In the genomic region with DNA sequence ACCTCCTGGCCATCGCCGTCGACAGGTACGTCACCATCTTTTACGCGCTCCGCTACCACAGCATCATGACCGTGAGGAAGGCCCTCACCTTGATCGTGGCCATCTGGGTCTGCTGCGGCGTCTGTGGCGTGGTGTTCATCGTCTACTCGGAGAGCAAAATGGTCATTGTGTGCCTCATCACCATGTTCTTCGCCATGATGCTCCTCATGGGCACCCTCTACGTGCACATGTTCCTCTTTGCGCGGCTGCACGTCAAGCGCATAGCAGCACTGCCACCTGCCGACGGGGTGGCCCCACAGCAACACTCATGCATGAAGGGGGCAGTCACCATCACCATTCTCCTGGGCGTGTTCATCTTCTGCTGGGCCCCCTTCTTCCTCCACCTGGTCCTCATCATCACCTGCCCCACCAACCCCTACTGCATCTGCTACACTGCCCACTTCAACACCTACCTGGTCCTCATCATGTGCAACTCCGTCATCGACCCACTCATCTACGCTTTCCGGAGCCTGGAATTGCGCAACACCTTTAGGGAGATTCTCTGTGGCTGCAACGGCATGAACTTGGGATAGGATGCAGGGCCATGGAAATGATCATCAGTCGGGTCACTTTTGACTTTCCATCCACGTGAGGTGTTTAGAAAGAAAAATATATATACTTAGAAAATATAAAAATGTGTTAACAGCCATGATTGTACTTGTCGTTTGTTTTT, we compare ENCODE assay signal across 1 cellular context.
TF ChIP-seq lines count a peak whose summit lies in the region.

No MANE protein-coding gene starts in this region.

TF ChIP-seq in HepG2, 621 proteins besides CTCF, POLR2A, EP300 and RAD21 (continued from another document and continues in another):
- TF ChIP-seq, protein P1, sequence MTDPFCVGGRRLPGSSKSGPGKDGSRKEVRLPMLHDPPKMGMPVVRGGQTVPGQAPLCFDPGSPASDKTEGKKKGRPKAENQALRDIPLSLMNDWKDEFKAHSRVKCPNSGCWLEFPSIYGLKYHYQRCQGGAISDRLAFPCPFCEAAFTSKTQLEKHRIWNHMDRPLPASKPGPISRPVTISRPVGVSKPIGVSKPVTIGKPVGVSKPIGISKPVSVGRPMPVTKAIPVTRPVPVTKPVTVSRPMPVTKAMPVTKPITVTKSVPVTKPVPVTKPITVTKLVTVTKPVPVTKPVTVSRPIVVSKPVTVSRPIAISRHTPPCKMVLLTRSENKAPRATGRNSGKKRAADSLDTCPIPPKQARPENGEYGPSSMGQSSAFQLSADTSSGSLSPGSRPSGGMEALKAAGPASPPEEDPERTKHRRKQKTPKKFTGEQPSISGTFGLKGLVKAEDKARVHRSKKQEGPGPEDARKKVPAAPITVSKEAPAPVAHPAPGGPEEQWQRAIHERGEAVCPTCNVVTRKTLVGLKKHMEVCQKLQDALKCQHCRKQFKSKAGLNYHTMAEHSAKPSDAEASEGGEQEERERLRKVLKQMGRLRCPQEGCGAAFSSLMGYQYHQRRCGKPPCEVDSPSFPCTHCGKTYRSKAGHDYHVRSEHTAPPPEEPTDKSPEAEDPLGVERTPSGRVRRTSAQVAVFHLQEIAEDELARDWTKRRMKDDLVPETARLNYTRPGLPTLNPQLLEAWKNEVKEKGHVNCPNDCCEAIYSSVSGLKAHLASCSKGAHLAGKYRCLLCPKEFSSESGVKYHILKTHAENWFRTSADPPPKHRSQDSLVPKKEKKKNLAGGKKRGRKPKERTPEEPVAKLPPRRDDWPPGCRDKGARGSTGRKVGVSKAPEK (CRISPR knock-in tag; IDR thresholded peaks at IDR 0.05; ENCODE audit: borderline replicate concordance) = no peak
- TF ChIP-seq ZNF558 (CRISPR knock-in tag; IDR thresholded peaks at IDR 0.05; ENCODE audit: borderline replicate concordance) (no peak), FOXO1 (CRISPR knock-in tag; IDR thresholded peaks at IDR 0.05) (no peak), ZNF674 (CRISPR knock-in tag; IDR thresholded peaks at IDR 0.05; ENCODE audit: low read depth) (no peak), ZNF672 (CRISPR knock-in tag; IDR thresholded peaks at IDR 0.05) (no peak), ZSCAN12 (CRISPR knock-in tag; IDR thresholded peaks at IDR 0.05) (no peak), MYNN (CRISPR knock-in tag; IDR thresholded peaks at IDR 0.05; ENCODE audit: low read depth) (no peak), ZNF101 (CRISPR knock-in tag; IDR thresholded peaks at IDR 0.05; ENCODE audit: borderline replicate concordance, low read depth) (no peak), MAF1 (CRISPR knock-in tag; IDR thresholded peaks at IDR 0.05; ENCODE audit: borderline replicate concordance) (no peak), GABPA (IDR thresholded peaks at IDR 0.05; ENCODE audit: low read depth, low read length) (no peak), GABPA (CRISPR knock-in tag; IDR thresholded peaks at IDR 0.05; ENCODE audit: low read depth) (no peak), ZNF616 (CRISPR knock-in tag; IDR thresholded peaks at IDR 0.05; ENCODE audit: low read depth) (no peak), RBM39 (IDR thresholded peaks at IDR 0.05; ENCODE audit: low read depth, low read length, poor library complexity, severe bottlenecking) (peak; percentile 65), GATA4 (IDR thresholded peaks at IDR 0.05; ENCODE audit: borderline replicate concordance, low read depth) (no peak), SALL1 (CRISPR knock-in tag; IDR thresholded peaks at IDR 0.05) (peak; percentile 55; the same call in 1 of the 2 replicates), KDM2A (CRISPR knock-in tag; IDR thresholded peaks at IDR 0.05; ENCODE audit: borderline replicate concordance, low read depth) (peak; percentile 58; the same call in 1 of the 2 replicates), PHF8 (CRISPR knock-in tag; IDR thresholded peaks at IDR 0.05) (no peak), HDAC2 (CRISPR knock-in tag; IDR thresholded peaks at IDR 0.05) (no peak), REPIN1 (CRISPR knock-in tag; IDR thresholded peaks at IDR 0.05; ENCODE audit: borderline replicate concordance, low read depth) (0 out of 2 replicates have a peak, but pooled peaks have one; percentile 28), SMC3 (IDR thresholded peaks at IDR 0.05; ENCODE audit: low read length) (peak; percentile 35), ADNP (CRISPR knock-in tag; IDR thresholded peaks at IDR 0.05) (no peak), RFX1 (IDR thresholded peaks at IDR 0.05) (no peak), ZNF460 (CRISPR knock-in tag; IDR thresholded peaks at IDR 0.05; ENCODE audit: borderline replicate concordance) (no peak), ZNF367 (CRISPR knock-in tag; IDR thresholded peaks at IDR 0.05; ENCODE audit: borderline replicate concordance) (no peak), ZNF350 (CRISPR knock-in tag; IDR thresholded peaks at IDR 0.05; ENCODE audit: borderline replicate concordance, low read depth) (0 out of 2 replicates have a peak, but pooled peaks have one; percentile 23), ZNF772 (CRISPR knock-in tag; IDR thresholded peaks at IDR 0.05) (no peak), CBFB (CRISPR knock-in tag; IDR thresholded peaks at IDR 0.05) (0 out of 2 replicates have a peak, but pooled peaks have one; percentile 32), ZFYVE20 (CRISPR knock-in tag; IDR thresholded peaks at IDR 0.05; ENCODE audit: borderline replicate concordance, low read depth) (no peak), MAZ (IDR thresholded peaks at IDR 0.05; ENCODE audit: borderline replicate concordance, low read depth, low read length) (no peak), MAZ (CRISPR knock-in tag; IDR thresholded peaks at IDR 0.05; ENCODE audit: low read depth) (0 out of 2 replicates have a peak, but pooled peaks have one; percentile 17), SP1 (IDR thresholded peaks at IDR 0.05) (no peak), SP1 (CRISPR knock-in tag; IDR thresholded peaks at IDR 0.05) (peak; percentile 22; the same call in 1 of the 2 replicates), CCDC6 (CRISPR knock-in tag; IDR thresholded peaks at IDR 0.05) (peak; percentile 30; the same call in 1 of the 2 replicates), FOXP1 (IDR thresholded peaks at IDR 0.05) (no peak), FOXP1 (CRISPR knock-in tag; IDR thresholded peaks at IDR 0.05) (no peak), KLF16 (CRISPR knock-in tag; IDR thresholded peaks at IDR 0.05) (peak in 1 of 2 experiments; percentile 79; a peak in 1 of 4 replicates), KDM3A (CRISPR knock-in tag; IDR thresholded peaks at IDR 0.05; ENCODE audit: low read depth) (no peak)
- TF ChIP-seq, protein P2, sequence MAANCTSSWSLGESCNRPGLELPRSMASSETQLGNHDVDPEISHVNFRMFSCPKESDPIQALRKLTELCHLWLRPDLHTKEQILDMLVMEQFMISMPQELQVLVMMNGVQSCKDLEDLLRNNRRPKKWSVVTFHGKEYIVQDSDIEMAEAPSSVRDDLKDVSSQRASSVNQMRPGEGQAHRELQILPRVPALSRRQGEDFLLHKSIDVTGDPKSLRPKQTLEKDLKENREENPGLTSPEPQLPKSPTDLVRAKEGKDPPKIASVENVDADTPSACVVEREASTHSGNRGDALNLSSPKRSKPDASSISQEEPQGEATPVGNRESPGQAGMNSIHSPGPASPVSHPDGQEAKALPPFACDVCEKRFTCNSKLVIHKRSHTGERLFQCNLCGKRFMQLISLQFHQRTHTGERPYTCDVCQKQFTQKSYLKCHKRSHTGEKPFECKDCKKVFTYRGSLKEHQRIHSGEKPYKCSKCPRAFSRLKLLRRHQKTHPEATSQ (CRISPR knock-in tag; IDR thresholded peaks at IDR 0.05; ENCODE audit: borderline replicate concordance) = no peak
- TF ChIP-seq, protein P3, sequence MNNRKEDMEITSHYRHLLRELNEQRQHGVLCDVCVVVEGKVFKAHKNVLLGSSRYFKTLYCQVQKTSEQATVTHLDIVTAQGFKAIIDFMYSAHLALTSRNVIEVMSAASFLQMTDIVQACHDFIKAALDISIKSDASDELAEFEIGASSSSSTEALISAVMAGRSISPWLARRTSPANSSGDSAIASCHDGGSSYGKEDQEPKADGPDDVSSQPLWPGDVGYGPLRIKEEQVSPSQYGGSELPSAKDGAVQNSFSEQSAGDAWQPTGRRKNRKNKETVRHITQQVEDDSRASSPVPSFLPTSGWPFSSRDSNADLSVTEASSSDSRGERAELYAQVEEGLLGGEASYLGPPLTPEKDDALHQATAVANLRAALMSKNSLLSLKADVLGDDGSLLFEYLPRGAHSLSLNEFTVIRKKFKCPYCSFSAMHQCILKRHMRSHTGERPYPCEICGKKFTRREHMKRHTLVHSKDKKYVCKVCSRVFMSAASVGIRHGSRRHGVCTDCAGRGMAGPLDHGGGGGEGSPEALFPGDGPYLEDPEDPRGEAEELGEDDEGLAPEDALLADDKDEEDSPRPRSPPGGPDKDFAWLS (CRISPR knock-in tag; IDR thresholded peaks at IDR 0.05; ENCODE audit: borderline replicate concordance) = no peak
- TF ChIP-seq, protein P4, sequence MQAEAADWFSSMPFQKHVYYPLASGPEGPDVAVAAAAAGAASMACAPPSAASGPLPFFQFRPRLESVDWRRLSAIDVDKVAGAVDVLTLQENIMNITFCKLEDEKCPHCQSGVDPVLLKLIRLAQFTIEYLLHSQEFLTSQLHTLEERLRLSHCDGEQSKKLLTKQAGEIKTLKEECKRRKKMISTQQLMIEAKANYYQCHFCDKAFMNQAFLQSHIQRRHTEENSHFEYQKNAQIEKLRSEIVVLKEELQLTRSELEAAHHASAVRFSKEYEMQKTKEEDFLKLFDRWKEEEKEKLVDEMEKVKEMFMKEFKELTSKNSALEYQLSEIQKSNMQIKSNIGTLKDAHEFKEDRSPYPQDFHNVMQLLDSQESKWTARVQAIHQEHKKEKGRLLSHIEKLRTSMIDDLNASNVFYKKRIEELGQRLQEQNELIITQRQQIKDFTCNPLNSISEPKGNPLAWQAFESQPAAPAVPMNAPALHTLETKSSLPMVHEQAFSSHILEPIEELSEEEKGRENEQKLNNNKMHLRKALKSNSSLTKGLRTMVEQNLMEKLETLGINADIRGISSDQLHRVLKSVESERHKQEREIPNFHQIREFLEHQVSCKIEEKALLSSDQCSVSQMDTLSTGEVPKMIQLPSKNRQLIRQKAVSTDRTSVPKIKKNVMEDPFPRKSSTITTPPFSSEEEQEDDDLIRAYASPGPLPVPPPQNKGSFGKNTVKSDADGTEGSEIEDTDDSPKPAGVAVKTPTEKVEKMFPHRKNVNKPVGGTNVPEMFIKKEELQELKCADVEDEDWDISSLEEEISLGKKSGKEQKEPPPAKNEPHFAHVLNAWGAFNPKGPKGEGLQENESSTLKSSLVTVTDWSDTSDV (CRISPR knock-in tag; IDR thresholded peaks at IDR 0.05) = 0 out of 2 replicates have a peak, but pooled peaks have one; percentile 64
- TF ChIP-seq, protein P5, sequence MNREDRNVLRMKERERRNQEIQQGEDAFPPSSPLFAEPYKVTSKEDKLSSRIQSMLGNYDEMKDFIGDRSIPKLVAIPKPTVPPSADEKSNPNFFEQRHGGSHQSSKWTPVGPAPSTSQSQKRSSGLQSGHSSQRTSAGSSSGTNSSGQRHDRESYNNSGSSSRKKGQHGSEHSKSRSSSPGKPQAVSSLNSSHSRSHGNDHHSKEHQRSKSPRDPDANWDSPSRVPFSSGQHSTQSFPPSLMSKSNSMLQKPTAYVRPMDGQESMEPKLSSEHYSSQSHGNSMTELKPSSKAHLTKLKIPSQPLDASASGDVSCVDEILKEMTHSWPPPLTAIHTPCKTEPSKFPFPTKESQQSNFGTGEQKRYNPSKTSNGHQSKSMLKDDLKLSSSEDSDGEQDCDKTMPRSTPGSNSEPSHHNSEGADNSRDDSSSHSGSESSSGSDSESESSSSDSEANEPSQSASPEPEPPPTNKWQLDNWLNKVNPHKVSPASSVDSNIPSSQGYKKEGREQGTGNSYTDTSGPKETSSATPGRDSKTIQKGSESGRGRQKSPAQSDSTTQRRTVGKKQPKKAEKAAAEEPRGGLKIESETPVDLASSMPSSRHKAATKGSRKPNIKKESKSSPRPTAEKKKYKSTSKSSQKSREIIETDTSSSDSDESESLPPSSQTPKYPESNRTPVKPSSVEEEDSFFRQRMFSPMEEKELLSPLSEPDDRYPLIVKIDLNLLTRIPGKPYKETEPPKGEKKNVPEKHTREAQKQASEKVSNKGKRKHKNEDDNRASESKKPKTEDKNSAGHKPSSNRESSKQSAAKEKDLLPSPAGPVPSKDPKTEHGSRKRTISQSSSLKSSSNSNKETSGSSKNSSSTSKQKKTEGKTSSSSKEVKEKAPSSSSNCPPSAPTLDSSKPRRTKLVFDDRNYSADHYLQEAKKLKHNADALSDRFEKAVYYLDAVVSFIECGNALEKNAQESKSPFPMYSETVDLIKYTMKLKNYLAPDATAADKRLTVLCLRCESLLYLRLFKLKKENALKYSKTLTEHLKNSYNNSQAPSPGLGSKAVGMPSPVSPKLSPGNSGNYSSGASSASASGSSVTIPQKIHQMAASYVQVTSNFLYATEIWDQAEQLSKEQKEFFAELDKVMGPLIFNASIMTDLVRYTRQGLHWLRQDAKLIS (CRISPR knock-in tag; IDR thresholded peaks at IDR 0.05) = no peak
- TF ChIP-seq, protein P6, sequence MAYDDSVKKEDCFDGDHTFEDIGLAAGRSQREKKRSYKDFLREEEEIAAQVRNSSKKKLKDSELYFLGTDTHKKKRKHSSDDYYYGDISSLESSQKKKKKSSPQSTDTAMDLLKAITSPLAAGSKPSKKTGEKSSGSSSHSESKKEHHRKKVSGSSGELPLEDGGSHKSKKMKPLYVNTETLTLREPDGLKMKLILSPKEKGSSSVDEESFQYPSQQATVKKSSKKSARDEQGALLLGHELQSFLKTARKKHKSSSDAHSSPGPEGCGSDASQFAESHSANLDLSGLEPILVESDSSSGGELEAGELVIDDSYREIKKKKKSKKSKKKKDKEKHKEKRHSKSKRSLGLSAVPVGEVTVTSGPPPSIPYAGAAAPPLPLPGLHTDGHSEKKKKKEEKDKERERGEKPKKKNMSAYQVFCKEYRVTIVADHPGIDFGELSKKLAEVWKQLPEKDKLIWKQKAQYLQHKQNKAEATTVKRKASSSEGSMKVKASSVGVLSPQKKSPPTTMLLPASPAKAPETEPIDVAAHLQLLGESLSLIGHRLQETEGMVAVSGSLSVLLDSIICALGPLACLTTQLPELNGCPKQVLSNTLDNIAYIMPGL (CRISPR knock-in tag; IDR thresholded peaks at IDR 0.05; ENCODE audit: borderline replicate concordance in 1 of 2, low read depth in 1 of 2) = no peak
- TF ChIP-seq, protein P7, sequence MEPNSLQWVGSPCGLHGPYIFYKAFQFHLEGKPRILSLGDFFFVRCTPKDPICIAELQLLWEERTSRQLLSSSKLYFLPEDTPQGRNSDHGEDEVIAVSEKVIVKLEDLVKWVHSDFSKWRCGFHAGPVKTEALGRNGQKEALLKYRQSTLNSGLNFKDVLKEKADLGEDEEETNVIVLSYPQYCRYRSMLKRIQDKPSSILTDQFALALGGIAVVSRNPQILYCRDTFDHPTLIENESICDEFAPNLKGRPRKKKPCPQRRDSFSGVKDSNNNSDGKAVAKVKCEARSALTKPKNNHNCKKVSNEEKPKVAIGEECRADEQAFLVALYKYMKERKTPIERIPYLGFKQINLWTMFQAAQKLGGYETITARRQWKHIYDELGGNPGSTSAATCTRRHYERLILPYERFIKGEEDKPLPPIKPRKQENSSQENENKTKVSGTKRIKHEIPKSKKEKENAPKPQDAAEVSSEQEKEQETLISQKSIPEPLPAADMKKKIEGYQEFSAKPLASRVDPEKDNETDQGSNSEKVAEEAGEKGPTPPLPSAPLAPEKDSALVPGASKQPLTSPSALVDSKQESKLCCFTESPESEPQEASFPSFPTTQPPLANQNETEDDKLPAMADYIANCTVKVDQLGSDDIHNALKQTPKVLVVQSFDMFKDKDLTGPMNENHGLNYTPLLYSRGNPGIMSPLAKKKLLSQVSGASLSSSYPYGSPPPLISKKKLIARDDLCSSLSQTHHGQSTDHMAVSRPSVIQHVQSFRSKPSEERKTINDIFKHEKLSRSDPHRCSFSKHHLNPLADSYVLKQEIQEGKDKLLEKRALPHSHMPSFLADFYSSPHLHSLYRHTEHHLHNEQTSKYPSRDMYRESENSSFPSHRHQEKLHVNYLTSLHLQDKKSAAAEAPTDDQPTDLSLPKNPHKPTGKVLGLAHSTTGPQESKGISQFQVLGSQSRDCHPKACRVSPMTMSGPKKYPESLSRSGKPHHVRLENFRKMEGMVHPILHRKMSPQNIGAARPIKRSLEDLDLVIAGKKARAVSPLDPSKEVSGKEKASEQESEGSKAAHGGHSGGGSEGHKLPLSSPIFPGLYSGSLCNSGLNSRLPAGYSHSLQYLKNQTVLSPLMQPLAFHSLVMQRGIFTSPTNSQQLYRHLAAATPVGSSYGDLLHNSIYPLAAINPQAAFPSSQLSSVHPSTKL (CRISPR knock-in tag; IDR thresholded peaks at IDR 0.05) = no peak
